Comparison of ENCODE assay signal across 1 cellular context in genomic region chr12:25250744-25251730, GRCh38.
TF ChIP-seq lines count a peak whose summit lies in the region.

Gene KRAS (minus strand): TSS chr12:25250929.

TF ChIP-seq in IMR-90, 13 proteins besides CTCF, POLR2A, EP300 and RAD21 (continued from another document):
- TF ChIP-seq MXI1 (IDR thresholded peaks at IDR 0.05; ENCODE audit: borderline replicate concordance, low read depth, low read length) = peak; percentile 72; the same call in 1 of the 2 replicates
- TF ChIP-seq NFE2L2 (IDR thresholded peaks at IDR 0.05; ENCODE audit: low read depth, low read length) = no peak
- TF ChIP-seq FOS (IDR thresholded peaks at IDR 0.05; ENCODE audit: low read depth, low read length) = 0 out of 2 replicates have a peak, but pooled peaks have one; percentile 1
- TF ChIP-seq MAFK (IDR thresholded peaks at IDR 0.05; ENCODE audit: low read depth, low read length) = no peak
